Comparison of ENCODE assay signal across 9 cellular contexts in the genomic region with DNA sequence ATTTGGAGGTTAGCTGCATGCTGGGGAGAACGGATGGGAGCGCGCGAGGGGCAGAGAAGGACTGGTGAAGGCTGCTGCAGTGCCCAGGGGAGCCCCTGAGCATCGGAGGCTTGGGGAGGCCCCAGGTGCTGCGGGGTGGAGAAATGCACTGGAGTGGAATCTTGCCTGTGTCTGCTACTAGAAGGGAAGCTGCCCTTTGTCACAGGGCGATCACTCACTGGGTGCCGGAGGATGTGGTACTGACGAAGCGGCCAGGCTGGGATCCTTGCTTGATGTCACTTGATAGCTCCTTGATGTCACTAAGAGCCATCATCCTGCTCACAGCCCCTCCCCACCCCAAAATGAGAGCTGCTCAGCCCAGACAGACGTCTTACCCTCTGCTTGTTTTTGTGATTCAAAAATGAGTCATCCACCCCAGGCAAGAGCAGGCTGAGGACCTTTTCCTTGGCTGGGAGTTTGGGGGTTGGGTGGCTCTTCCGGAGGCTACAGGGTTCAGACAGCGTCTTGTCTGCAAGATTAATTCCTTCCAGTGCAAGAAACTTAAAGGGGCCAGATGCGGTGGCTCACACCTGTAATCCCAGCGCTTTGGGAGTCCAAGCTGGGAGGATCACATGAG.
A peak's percentile ranks its signal among the peaks of the same experiment; 100 is the strongest.
DNase-seq lines count a peak whose midpoint lies in the region; ATAC-seq, FAIRE-seq and TF ChIP-seq lines count a peak whose summit lies in the region.
"Had no signal": no experiment of that assay in that cellular context is flagged by ENCODE, and none has a peak within 500 bp of the region (broad histone marks: within the 10 kb centered on the region; RNA-seq: fewer than 3 reads in every experiment).

No MANE protein-coding gene starts in this region.

- no peak overlapping the region for H2AFZ ChIP-seq in keratinocyte (ENCODE audit: control insufficient read depth, low read length)

- H3K4me2 ChIP-seq in keratinocyte (ENCODE audit: control insufficient read depth, extremely low read depth, insufficient read depth, low read depth, low read length): peak overlapping the region; percentile 59

- POLR2A ChIA-PET in HEK293 (lab: Yijun Ruan, JAX): interaction anchor here (1.2 to 1.6 kb wide), 3 partner anchors 24 to 74 kb away, joined by 4 to 11 read pairs (median 9); partner anchors contain the start of gene PMEPA1

- peak; percentile 90 for FAIRE-seq in keratinocyte (lab: Jason Lieb, UNC)

- CTCF ChIA-PET in HEK293 (lab: Yijun Ruan, JAX): interaction anchor here (0.7 to 1.9 kb wide), 5 partner anchors 9 to 118 kb away, joined by 3 to 5 read pairs (median 3); no protein-coding TSS in a partner anchor

- no peaks in the 10 kb centered on the region for H3K4me1 ChIP-seq in HEK293 (ENCODE audit: control insufficient read depth, insufficient read depth, low read length)
- H3K4me1 ChIP-seq in keratinocyte (ENCODE audit: control insufficient read depth, extremely low read depth, insufficient read depth, low read length): peaks cover 11% of the 10 kb centered on the region

- H3K9me3 ChIP-seq in HEK293 (ENCODE audit: control insufficient read depth, insufficient read depth, low read depth, low read length) (no peaks in the 10 kb centered on the region), keratinocyte (ENCODE audit: control insufficient read depth, low read depth, low read length) (no peaks in the 10 kb centered on the region)

- H3K27ac ChIP-seq in HEK293 (ENCODE audit: extremely low read depth, low read depth, low read length) (no peak overlapping the region), keratinocyte (ENCODE audit: control insufficient read depth, insufficient read depth, low read length) (no peak overlapping the region)
- H3K27ac ChIP-seq: SK-N-MC had no signal

- H3K27me3 ChIP-seq in keratinocyte (ENCODE audit: control insufficient read depth, extremely low read depth, insufficient read depth, low read length): peaks cover 29% of the 10 kb centered on the region

- TF ChIP-seq CTCF in HEK293 (tag by site-specific recombination; IDR thresholded peaks at IDR 0.05): no peak
- TF ChIP-seq CTCF in keratinocyte (optimal IDR thresholded peaks at IDR 0.05 in 1 of 3, IDR thresholded peaks at IDR 0.05 in 1 of 3, conservative IDR thresholded peaks at IDR 0.05 in 1 of 3; ENCODE audit: extremely low read depth in 1 of 3, insufficient read depth in 2 of 3, low read length in 3 of 3): no peak

- H3K4me3 ChIP-seq in HEK293 (ENCODE audit: low read depth, low read length) (no peak overlapping the region), keratinocyte (ENCODE audit: control insufficient read depth in 2 of 3, extremely low read depth in 1 of 3, insufficient read depth in 2 of 3, low read depth in 1 of 3, low read length in 3 of 3) (no peak overlapping the region)
- H3K4me3 ChIP-seq: SK-N-MC had no signal

- no peaks in the 10 kb centered on the region for H3K79me2 ChIP-seq in keratinocyte (ENCODE audit: control insufficient read depth, insufficient read depth, low read length)

- H3K9ac ChIP-seq in keratinocyte (ENCODE audit: control insufficient read depth, extremely low read depth, insufficient read depth, low read length): no peak overlapping the region

- DNase-seq in AG08395 (ENCODE audit: low spot score): peak; percentile 85
- peak; percentile 3 to 8 for DNase-seq in activated CD4-positive, alpha-beta T cell treated with anti-CD3 and anti-CD28 coated beads, Interleukin-2, amount 50 U/mL, for 4 hours
- peak; percentile 93 for DNase-seq in keratinocyte (ENCODE audit: low read depth, low spot score)
- no peak for DNase-seq in cerebellum (ENCODE audit: low spot score)
- DNase-seq in NCI-H128 (lab: John Stamatoyannopoulos, UW; ENCODE audit: unreplicated experiment): no peak
- no peak for DNase-seq in NCI-H774 (lab: John Stamatoyannopoulos, UW)

- no peaks in the 10 kb centered on the region for H4K20me1 ChIP-seq in keratinocyte (ENCODE audit: control insufficient read depth, extremely low read depth, insufficient read depth, low read length)

- no peak for ATAC-seq in HG03432 (IDR thresholded peaks at IDR 0.05; ENCODE audit: unreplicated experiment)

- H3K9me1 ChIP-seq in keratinocyte (ENCODE audit: control insufficient read depth, extremely low read depth, insufficient read depth, low read length): no peaks in the 10 kb centered on the region

- H3K36me3 ChIP-seq in HEK293 (ENCODE audit: control insufficient read depth in 2 of 2, insufficient read depth in 1 of 2, low read length in 2 of 2) (no peaks in the 10 kb centered on the region), keratinocyte (ENCODE audit: control insufficient read depth in 2 of 2, extremely low read depth in 1 of 2, insufficient read depth in 2 of 2, low read length in 2 of 2) (no peaks in the 10 kb centered on the region)

- dilution Hi-C loops in keratinocyte (cut with MboI; ENCODE audit: extremely low pct_ligation_motif_present, low sequenced_read_pairs): no loop called here

TF ChIP-seq in HEK293, 187 proteins besides CTCF, POLR2A, EP300 and RAD21 (continues in another document):
- TF ChIP-seq KLF16 (tag by site-specific recombination; IDR thresholded peaks at IDR 0.05): no peak
- peak; percentile 58 for TF ChIP-seq ZEB2 (tag by site-specific recombination; IDR thresholded peaks at IDR 0.05)
- TF ChIP-seq ZBTB20 (tag by site-specific recombination; IDR thresholded peaks at IDR 0.05): no peak
- TF ChIP-seq, protein P1, sequence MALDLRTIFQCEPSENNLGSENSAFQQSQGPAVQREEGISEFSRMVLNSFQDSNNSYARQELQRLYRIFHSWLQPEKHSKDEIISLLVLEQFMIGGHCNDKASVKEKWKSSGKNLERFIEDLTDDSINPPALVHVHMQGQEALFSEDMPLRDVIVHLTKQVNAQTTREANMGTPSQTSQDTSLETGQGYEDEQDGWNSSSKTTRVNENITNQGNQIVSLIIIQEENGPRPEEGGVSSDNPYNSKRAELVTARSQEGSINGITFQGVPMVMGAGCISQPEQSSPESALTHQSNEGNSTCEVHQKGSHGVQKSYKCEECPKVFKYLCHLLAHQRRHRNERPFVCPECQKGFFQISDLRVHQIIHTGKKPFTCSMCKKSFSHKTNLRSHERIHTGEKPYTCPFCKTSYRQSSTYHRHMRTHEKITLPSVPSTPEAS (tag by site-specific recombination; IDR thresholded peaks at IDR 0.05): no peak
- peak; percentile 98 for TF ChIP-seq ZNF629 (tag by site-specific recombination; IDR thresholded peaks at IDR 0.05)
- peak; percentile 67 for TF ChIP-seq ZNF335 (tag by site-specific recombination; conservative IDR thresholded peaks at IDR 0.05)
- TF ChIP-seq ZBTB21 (tag by site-specific recombination; IDR thresholded peaks at IDR 0.05): peak; percentile 95
- TF ChIP-seq, protein P2, sequence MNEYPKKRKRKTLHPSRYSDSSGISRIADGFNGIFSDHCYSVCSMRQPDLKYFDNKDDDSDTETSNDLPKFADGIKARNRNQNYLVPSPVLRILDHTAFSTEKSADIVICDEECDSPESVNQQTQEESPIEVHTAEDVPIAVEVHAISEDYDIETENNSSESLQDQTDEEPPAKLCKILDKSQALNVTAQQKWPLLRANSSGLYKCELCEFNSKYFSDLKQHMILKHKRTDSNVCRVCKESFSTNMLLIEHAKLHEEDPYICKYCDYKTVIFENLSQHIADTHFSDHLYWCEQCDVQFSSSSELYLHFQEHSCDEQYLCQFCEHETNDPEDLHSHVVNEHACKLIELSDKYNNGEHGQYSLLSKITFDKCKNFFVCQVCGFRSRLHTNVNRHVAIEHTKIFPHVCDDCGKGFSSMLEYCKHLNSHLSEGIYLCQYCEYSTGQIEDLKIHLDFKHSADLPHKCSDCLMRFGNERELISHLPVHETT (tag by site-specific recombination; IDR thresholded peaks at IDR 0.05): 0 out of 2 replicates have a peak, but pooled peaks have one; percentile 59
- TF ChIP-seq ZNF600 (tag by site-specific recombination; IDR thresholded peaks at IDR 0.05): peak; percentile 33; the same call in 1 of the 2 replicates
- TF ChIP-seq SETDB1 (IDR thresholded peaks at IDR 0.05; ENCODE audit: insufficient read length, low read length): peak; percentile 46
- peak; percentile 98 for TF ChIP-seq ZNF10 (tag by site-specific recombination; IDR thresholded peaks at IDR 0.05)
- TF ChIP-seq BCL11A (tag by site-specific recombination; IDR thresholded peaks at IDR 0.05; ENCODE audit: low read depth): no peak
- no peak for TF ChIP-seq ZNF155 (tag by site-specific recombination; IDR thresholded peaks at IDR 0.05)
- TF ChIP-seq ZBTB44 (tag by site-specific recombination; IDR thresholded peaks at IDR 0.05): no peak

Comparison
In these comparisons a context has a peak if more than half of its experiments do, and no peak if none do; other contexts are left out.
1. DNase-seq: peak in AG08395 (single experiment), activated CD4-positive, alpha-beta T cell treated with anti-CD3 and anti-CD28 coated beads, Interleukin-2, amount 50 U/mL, for 4 hours (2 of 2) and keratinocyte (single experiment); none in cerebellum (single experiment), NCI-H128 (single experiment) and NCI-H774 (single experiment).